19 cellular contexts compared by ENCODE assay signal in genomic region chr2:84735383-84735782, GRCh38.
A peak's percentile ranks its signal among the peaks of the same experiment; 100 is the strongest.
DNase-seq lines count a peak whose midpoint lies in the region; ATAC-seq and TF ChIP-seq lines count a peak whose summit lies in the region.
"Had no signal": no experiment of that assay in that cellular context is flagged by ENCODE, and none has a peak within 500 bp of the region (broad histone marks: within the 10 kb centered on the region; RNA-seq: fewer than 3 reads in every experiment).

No MANE protein-coding gene starts in this region.

- no peak for TF ChIP-seq POLR2A in prostate gland (IDR thresholded peaks at IDR 0.05)

- intact Hi-C loops in prostate gland (cut with DNase I) = no loop called here
- intact Hi-C loops in CD4-positive, alpha-beta T cell (cut with DNase I, micrococcal nuclease) = no loop called here

- DNase-seq in CD4-positive, CD25-positive, alpha-beta regulatory T cell = peak in 2 of 3 donors; percentile 24 to 25
- DNase-seq in HFFc6 (peak; percentile 66), adipocyte (ENCODE audit: low read depth) (peak; percentile 7), iris pigment epithelial cell (ENCODE audit: low read depth) (peak; percentile 15), prostate gland (ENCODE audit: low spot score) (no peak)
- no peak for DNase-seq in CD4-positive, alpha-beta T cell
- DNase-seq: DMS153, DND-41, KG1, MM.1S, NCI-H2029, NCI-H2227 treated with DMSO at 0.1 percent for 48 hours, NCI-H526 treated with DMSO at 0.1 percent for 48 hours, SHP77, T-cell had no signal

- no peaks in the 10 kb centered on the region for H3K36me3 Mint-ChIP-seq in CD4-positive, CD25-positive, alpha-beta regulatory T cell
- peaks cover 13% of the 10 kb centered on the region; the same call in 1 of the 2 replicates for H3K36me3 Mint-ChIP-seq in HFFc6 (ENCODE audit: low read depth)
- peaks cover 20% of the 10 kb centered on the region for H3K36me3 Mint-ChIP-seq in CD4-positive, alpha-beta T cell (ENCODE audit: low read depth)

- peaks cover 4 to 24% (median 5%) of the 10 kb centered on the region in 4 donors for H3K4me1 Mint-ChIP-seq in CD4-positive, CD25-positive, alpha-beta regulatory T cell
- H3K4me1 Mint-ChIP-seq in HFFc6 (ENCODE audit: low read depth) = peaks cover 24% of the 10 kb centered on the region
- peaks cover 54% of the 10 kb centered on the region for H3K4me1 Mint-ChIP-seq in CD4-positive, alpha-beta T cell (ENCODE audit: low read depth)

- H3K9me3 ChIP-seq in CD4-positive, CD25-positive, alpha-beta regulatory T cell (ENCODE audit: control insufficient read depth in 2 of 2, low read length in 2 of 2) = no peaks in the 10 kb centered on the region
- H3K9me3 ChIP-seq in adipocyte (ENCODE audit: control insufficient read depth, low read length) = peaks cover 7% of the 10 kb centered on the region
- no peaks in the 10 kb centered on the region for H3K9me3 ChIP-seq in prostate gland
- H3K9me3 ChIP-seq in CD4-positive, alpha-beta T cell (ENCODE audit: control insufficient read depth, low read length) = no peaks in the 10 kb centered on the region

- no peaks in the 10 kb centered on the region for H3K36me3 ChIP-seq in CD4-positive, CD25-positive, alpha-beta regulatory T cell (ENCODE audit: control insufficient read depth, insufficient read depth, low read length)
- H3K36me3 ChIP-seq in adipocyte (ENCODE audit: control insufficient read depth, insufficient read depth, low read length, severe bottlenecking) = no peaks in the 10 kb centered on the region
- no peaks in the 10 kb centered on the region for H3K36me3 ChIP-seq in prostate gland

- H3K9me3 Mint-ChIP-seq in CD4-positive, CD25-positive, alpha-beta regulatory T cell = no peaks in the 10 kb centered on the region
- peaks cover 7% of the 10 kb centered on the region for H3K9me3 Mint-ChIP-seq in HFFc6
- H3K9me3 Mint-ChIP-seq in CD4-positive, alpha-beta T cell = peaks cover 6% of the 10 kb centered on the region

- no peaks in the 10 kb centered on the region for H3K27me3 ChIP-seq in CD4-positive, CD25-positive, alpha-beta regulatory T cell (ENCODE audit: control insufficient read depth, insufficient read depth, low read length)
- H3K27me3 ChIP-seq in adipocyte (replicated peaks; ENCODE audit: control insufficient read depth, insufficient read depth, low read length) = peaks cover 2% of the 10 kb centered on the region
- H3K27me3 ChIP-seq in prostate gland (replicated peaks; ENCODE audit: insufficient read depth) = no peaks in the 10 kb centered on the region
- H3K27me3 ChIP-seq in CD4-positive, alpha-beta T cell (ENCODE audit: control insufficient read depth, insufficient read depth, low read length) = no peaks in the 10 kb centered on the region

- WGBS in prostate gland = 94% methylated on average over 1 of the region's 1 CpG

- no peak overlapping the region for H3K27ac ChIP-seq in CD4-positive, CD25-positive, alpha-beta regulatory T cell (ENCODE audit: insufficient read depth, low read length, poor library complexity, severe bottlenecking)
- H3K27ac ChIP-seq in prostate gland = no peak overlapping the region
- no peak overlapping the region for H3K27ac ChIP-seq in CD4-positive, alpha-beta T cell (ENCODE audit: low read depth, low read length)
- H3K27ac ChIP-seq: C4-2B, RWPE1 had no signal

- POLR2A ChIA-PET in CD4-positive, alpha-beta T cell (lab: Charles Lee) = no interaction called here

- H3K4me3 ChIP-seq in CD4-positive, CD25-positive, alpha-beta regulatory T cell (ENCODE audit: low read depth, low read length) = no peak overlapping the region
- H3K4me3 ChIP-seq in adipocyte (ENCODE audit: low read length) (no peak overlapping the region), prostate gland (no peak overlapping the region)

- H3K9ac ChIP-seq in adipocyte (ENCODE audit: low read length) = no peak overlapping the region

- TF ChIP-seq CTCF in HFFc6 (IDR thresholded peaks at IDR 0.05) (no peak), prostate gland (IDR thresholded peaks at IDR 0.05) (no peak)
- TF ChIP-seq CTCF in CD4-positive, alpha-beta T cell (IDR thresholded peaks at IDR 0.05) = no peak

- no peak for ATAC-seq in CD4-positive, CD25-positive, alpha-beta regulatory T cell (ENCODE audit: low read depth in 2 of 2)
- no peak for ATAC-seq in CD4-positive, alpha-beta T cell (ENCODE audit: poor library complexity)
- no peak for ATAC-seq in HG03354 (IDR thresholded peaks at IDR 0.05; ENCODE audit: poor library complexity, severe bottlenecking, unreplicated experiment)
- ATAC-seq: HCT116, T-cell had no signal

- CTCF ChIA-PET in CD4-positive, alpha-beta T cell (lab: Charles Lee) = interaction anchor here (1.2 kb wide), 1 partner anchor 34 kb away, joined by 3 read pairs; no protein-coding TSS in a partner anchor

- no peak overlapping the region for H3K4me3 Mint-ChIP-seq in CD4-positive, CD25-positive, alpha-beta regulatory T cell
- no peak overlapping the region for H3K4me3 Mint-ChIP-seq in HFFc6
- no peak overlapping the region for H3K4me3 Mint-ChIP-seq in CD4-positive, alpha-beta T cell
- H3K4me3 Mint-ChIP-seq: T-cell had no signal

- no peak overlapping the region for H3K27ac Mint-ChIP-seq in CD4-positive, CD25-positive, alpha-beta regulatory T cell
- no peak overlapping the region for H3K27ac Mint-ChIP-seq in HFFc6
- no peak overlapping the region for H3K27ac Mint-ChIP-seq in CD4-positive, alpha-beta T cell
- H3K27ac Mint-ChIP-seq: T-cell had no signal

- H3K27me3 Mint-ChIP-seq in CD4-positive, CD25-positive, alpha-beta regulatory T cell = no peaks in the 10 kb centered on the region
- H3K27me3 Mint-ChIP-seq in HFFc6 (ENCODE audit: insufficient read depth) = peaks cover 9% of the 10 kb centered on the region
- H3K27me3 Mint-ChIP-seq in CD4-positive, alpha-beta T cell = no peaks in the 10 kb centered on the region
- H3K27me3 Mint-ChIP-seq: T-cell had no signal

- no peaks in the 10 kb centered on the region for H3K4me1 ChIP-seq in CD4-positive, CD25-positive, alpha-beta regulatory T cell (ENCODE audit: control insufficient read depth, insufficient read depth, low read length, poor library complexity, severe bottlenecking)
- no peaks in the 10 kb centered on the region for H3K4me1 ChIP-seq in adipocyte (ENCODE audit: control insufficient read depth, insufficient read depth, low read length)
- no peaks in the 10 kb centered on the region for H3K4me1 ChIP-seq in prostate gland (replicated peaks)

Comparison
In these comparisons a context has a peak if more than half of its experiments do, and no peak if none do; other contexts are left out.
1. DNase-seq: peak in CD4-positive, CD25-positive, alpha-beta regulatory T cell (2 of 3), HFFc6 (single experiment), adipocyte (single experiment) and iris pigment epithelial cell (single experiment); none in prostate gland (single experiment) and CD4-positive, alpha-beta T cell (0 of 10).